ENCODE assay signal across 28 cellular contexts in genomic region chr2:32479224-32479623, GRCh38.
DNase-seq lines count a peak whose midpoint lies in the region; ATAC-seq, FAIRE-seq and TF ChIP-seq lines count a peak whose summit lies in the region.
"Had no signal": no experiment of that assay in that cellular context is flagged by ENCODE, and none has a peak within 500 bp of the region (broad histone marks: within the 10 kb centered on the region; RNA-seq: fewer than 3 reads in every experiment).

No MANE protein-coding gene starts in this region.

- no peak for ATAC-seq in gastroesophageal sphincter
- no peak for ATAC-seq in HG03469 (IDR thresholded peaks at IDR 0.05; ENCODE audit: unreplicated experiment)
- ATAC-seq: activated naive CD4-positive, alpha-beta T cell treated with anti-CD3 and anti-CD28 coated beads, Interleukin-2, amount 50 U/mL, for 72 hours; esophagus mucosa; GM12878; HCT116; heart right ventricle; natural killer cell; PC-3; stimulated activated naive CD8-positive, alpha-beta T cell treated with anti-CD3 and anti-CD28 coated beads, Interleukin-15, Interleukin-2, amounts not matched to agents 100 U/mL and 50 U/mL, for 24 hours had no signal

- H3K36me3 Mint-ChIP-seq in astrocyte (ENCODE audit: low read depth, unreplicated experiment) = peaks cover 17% of the 10 kb centered on the region
- H3K36me3 Mint-ChIP-seq: activated naive CD4-positive, alpha-beta T cell treated with anti-CD3 and anti-CD28 coated beads, Interleukin-2, amount 50 U/mL, for 72 hours had no signal

- H3K27ac ChIP-seq in astrocyte (ENCODE audit: low read depth, low read length) (no peak overlapping the region), gastroesophageal sphincter (no peak overlapping the region)
- H3K27ac ChIP-seq: BLaER1, heart right ventricle, HL-60, parathyroid adenoma, sigmoid colon, tibial nerve had no signal

- peaks cover 3% of the 10 kb centered on the region for H3K4me1 Mint-ChIP-seq in astrocyte (ENCODE audit: low read depth, unreplicated experiment)

- no peak overlapping the region for H2AFZ ChIP-seq in astrocyte (ENCODE audit: low read depth, low read length)
- H2AFZ ChIP-seq: parathyroid adenoma had no signal

- H3K4me1 ChIP-seq in astrocyte (ENCODE audit: insufficient read depth, low read length) (no peaks in the 10 kb centered on the region), skeletal muscle satellite cell (ENCODE audit: control insufficient read depth, insufficient read depth, low read length) (peaks cover 20% of the 10 kb centered on the region), gastroesophageal sphincter (peaks cover 0 to 14% (median 2%) of the 10 kb centered on the region in 3 donors)
- H3K4me1 ChIP-seq: BLaER1, heart right ventricle, parathyroid adenoma, tibial nerve had no signal

- DNase-seq in GM03348 (ENCODE audit: low spot score) (peak; percentile 72), astrocyte (ENCODE audit: low read depth) (peak; percentile 68), fibroblast of the aortic adventitia (ENCODE audit: low read depth) (peak; percentile 29), AML-193 (lab: John Stamatoyannopoulos, UW) (no peak), NCI-H748 (lab: John Stamatoyannopoulos, UW; ENCODE audit: unreplicated experiment) (no peak)
- DNase-seq: heart right ventricle; immature natural killer cell; natural killer cell; NCI-H1694; NCI-H774; PC-3; sigmoid colon; stimulated activated CD4-positive, alpha-beta T cell treated with anti-CD3 and anti-CD28 coated beads, Interleukin-2, amount 100 ng/mL, for 24 hours; stimulated activated naive CD8-positive, alpha-beta T cell treated with anti-CD3 and anti-CD28 coated beads, Interleukin-15, Interleukin-2, amounts not matched to agents 100 U/mL and 50 U/mL, for 24 hours had no signal

- H3K4me3 Mint-ChIP-seq in astrocyte (ENCODE audit: unreplicated experiment) = no peak overlapping the region
- H3K4me3 Mint-ChIP-seq: activated T-helper 1 cell treated with anti-CD3 and anti-CD28 coated beads, Interleukin-12 subunit alpha, Interleukin-12 subunit beta, Interleukin-2, Interleukin-4 antibody, amounts not matched to agents 30 ng/mL and 10 ng/mL and 1 ng/mL, durations not matched to agents 14 hours and 24 hours and 36 hours; immature natural killer cell; natural killer cell had no signal

- no peak for TF ChIP-seq POLR2A in gastroesophageal sphincter (IDR thresholded peaks at IDR 0.05)

- peaks cover 7% of the 10 kb centered on the region for H3K79me2 ChIP-seq in astrocyte (ENCODE audit: insufficient read depth, low read length)
- H3K79me2 ChIP-seq: parathyroid adenoma had no signal

- no peaks in the 10 kb centered on the region for H3K27me3 ChIP-seq in astrocyte (ENCODE audit: insufficient read depth, low read length)
- H3K27me3 ChIP-seq in skeletal muscle satellite cell (ENCODE audit: control insufficient read depth, insufficient read depth, low read length) = no peaks in the 10 kb centered on the region
- H3K27me3 ChIP-seq in gastroesophageal sphincter = no peaks in the 10 kb centered on the region
- H3K27me3 ChIP-seq: BLaER1, heart right ventricle, sigmoid colon, tibial nerve had no signal

- no peak overlapping the region for H3K27ac Mint-ChIP-seq in astrocyte (ENCODE audit: unreplicated experiment)
- H3K27ac Mint-ChIP-seq: activated T-helper 1 cell treated with anti-CD3 and anti-CD28 coated beads, Interleukin-12 subunit alpha, Interleukin-12 subunit beta, Interleukin-2, Interleukin-4 antibody, amounts not matched to agents 30 ng/mL and 10 ng/mL and 1 ng/mL, durations not matched to agents 14 hours and 24 hours and 36 hours; immature natural killer cell had no signal

- H3K9me3 ChIP-seq in astrocyte (ENCODE audit: insufficient read depth, low read depth, low read length) = no peaks in the 10 kb centered on the region
- no peaks in the 10 kb centered on the region for H3K9me3 ChIP-seq in skeletal muscle satellite cell (replicated peaks; ENCODE audit: low read length)
- H3K9me3 ChIP-seq in gastroesophageal sphincter = no peaks in the 10 kb centered on the region
- H3K9me3 ChIP-seq: BLaER1, heart right ventricle, sigmoid colon, tibial nerve had no signal

- no peaks in the 10 kb centered on the region for H3K27me3 Mint-ChIP-seq in astrocyte (ENCODE audit: low read depth, unreplicated experiment)

- H3K9ac ChIP-seq in astrocyte (ENCODE audit: low read length) (no peak overlapping the region), skeletal muscle satellite cell (ENCODE audit: low read depth, low read length) (no peak overlapping the region)
- H3K9ac ChIP-seq: BLaER1, parathyroid adenoma had no signal

- no peaks in the 10 kb centered on the region for H3K9me3 Mint-ChIP-seq in astrocyte (ENCODE audit: unreplicated experiment)
- H3K9me3 Mint-ChIP-seq: activated naive CD4-positive, alpha-beta T cell treated with anti-CD3 and anti-CD28 coated beads, Interleukin-2, amount 50 U/mL, for 72 hours; activated T-helper 1 cell treated with anti-CD3 and anti-CD28 coated beads, Interleukin-12 subunit alpha, Interleukin-12 subunit beta, Interleukin-2, Interleukin-4 antibody, amounts not matched to agents 30 ng/mL and 10 ng/mL and 1 ng/mL, durations not matched to agents 14 hours and 24 hours and 36 hours; immature natural killer cell; natural killer cell had no signal

- H3K4me3 ChIP-seq in astrocyte (ENCODE audit: insufficient read depth, low read depth, low read length) = no peak overlapping the region
- H3K4me3 ChIP-seq in fibroblast of the aortic adventitia (ENCODE audit: low read depth, low read length) = no peak overlapping the region
- no peak overlapping the region for H3K4me3 ChIP-seq in skeletal muscle satellite cell (ENCODE audit: low read length)
- no peak overlapping the region for H3K4me3 ChIP-seq in gastroesophageal sphincter
- H3K4me3 ChIP-seq: BLaER1, GM12878, heart right ventricle, lung, sigmoid colon, tibial nerve had no signal

- H4K20me1 ChIP-seq in astrocyte (ENCODE audit: insufficient read depth, low read length) = no peaks in the 10 kb centered on the region
- H4K20me1 ChIP-seq: BLaER1 had no signal

- TF ChIP-seq CTCF in astrocyte (IDR thresholded peaks at IDR 0.05; ENCODE audit: insufficient read depth, low read depth, low read length) (no peak), fibroblast of the aortic adventitia (IDR thresholded peaks at IDR 0.05; ENCODE audit: insufficient read depth, low read length) (no peak), gastroesophageal sphincter (IDR thresholded peaks at IDR 0.05) (no peak)

- WGBS in gastroesophageal sphincter (ENCODE audit: low coverage in 1 of 2), 2 donors = 82 to 90% methylated on average over 4 of the region's 4 CpGs

- TF ChIP-seq EP300 in gastroesophageal sphincter (IDR thresholded peaks at IDR 0.05) = no peak

- no peak for FAIRE-seq in astrocyte (lab: Jason Lieb, UNC)
- FAIRE-seq: bronchial epithelial cell, GM12878 had no signal

- H3K4me2 ChIP-seq in astrocyte (ENCODE audit: low read length) (no peak overlapping the region), skeletal muscle satellite cell (ENCODE audit: low read length) (peak overlapping the region; percentile 35)
- H3K4me2 ChIP-seq: BLaER1 had no signal

- H3K36me3 ChIP-seq in astrocyte (ENCODE audit: insufficient read depth, low read length) (peaks cover 37% of the 10 kb centered on the region), skeletal muscle satellite cell (ENCODE audit: insufficient read depth, low read length) (peaks cover 49% of the 10 kb centered on the region), gastroesophageal sphincter (peaks cover 0 to 80% of the 10 kb centered on the region in 2 donors)

Comparison
In these comparisons a context has a peak if more than half of its experiments do, and no peak if none do; other contexts are left out.
1. DNase-seq: peak in GM03348 (single experiment), astrocyte (single experiment) and fibroblast of the aortic adventitia (single experiment); none in AML-193 (0 of 2) and NCI-H748 (single experiment).